Comparison of ENCODE assay signal across 17 cellular contexts in the genomic region with DNA sequence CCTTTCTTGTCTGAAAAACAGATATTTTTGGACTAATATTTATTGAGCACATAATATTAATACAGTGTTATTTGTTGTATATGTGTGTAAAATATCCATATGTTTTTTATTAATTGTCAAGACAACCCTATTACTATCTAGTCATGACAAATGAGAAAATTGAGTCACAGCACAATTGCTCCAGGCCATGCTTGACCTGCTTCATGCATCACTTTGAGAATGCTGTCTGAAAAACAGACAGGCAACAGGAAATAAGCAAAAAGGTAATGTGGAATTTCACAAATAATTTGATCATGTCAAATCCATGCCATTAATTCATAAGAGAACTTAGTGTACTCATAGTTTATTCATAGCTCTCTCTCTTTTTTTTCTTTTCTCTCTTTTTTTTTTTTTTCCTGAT.
DNase-seq lines count a peak whose midpoint lies in the region; ATAC-seq and TF ChIP-seq lines count a peak whose summit lies in the region.
"Had no signal": no experiment of that assay in that cellular context is flagged by ENCODE, and none has a peak within 500 bp of the region (broad histone marks: within the 10 kb centered on the region; RNA-seq: fewer than 3 reads in every experiment).

No MANE protein-coding gene starts in this region.

- intact Hi-C loops in mammary epithelial cell (cut with micrococcal nuclease), result no loop called here
- intact Hi-C loops in breast epithelium (cut with DNase I; ENCODE audit: low total_unique reads), result no loop called here

- no peaks in the 10 kb centered on the region for H3K4me1 ChIP-seq in mammary epithelial cell (ENCODE audit: insufficient read depth, low read length)
- no peaks in the 10 kb centered on the region for H3K4me1 ChIP-seq in breast epithelium
- H3K4me1 ChIP-seq in SK-N-SH (ENCODE audit: control insufficient read depth in 1 of 2, insufficient read depth in 2 of 2, low read depth in 1 of 2, low read length in 1 of 2), result peaks cover 0 to 8% of the 10 kb centered on the region in 2 experiments; a peak in 2 of 4 replicates
- no peaks in the 10 kb centered on the region for H3K4me1 ChIP-seq in foreskin keratinocyte

- H3K9me3 ChIP-seq in mammary epithelial cell (replicated peaks; ENCODE audit: insufficient read depth, low read length) (no peaks in the 10 kb centered on the region), breast epithelium (no peaks in the 10 kb centered on the region), SK-N-SH (no peaks in the 10 kb centered on the region)

- no peak for TF ChIP-seq POLR2A in breast epithelium (IDR thresholded peaks at IDR 0.05)

- dilution Hi-C loops in mammary epithelial cell (cut with HindIII; ENCODE audit: low sequenced_read_pairs), result no loop called here

- H3F3A ChIP-seq in SK-N-SH (replicated peaks; ENCODE audit: insufficient read depth), result no peaks in the 10 kb centered on the region

- H3K4me2 ChIP-seq in mammary epithelial cell (ENCODE audit: insufficient read depth, low read depth, low read length) (no peak overlapping the region), SK-N-SH (no peak overlapping the region)

- TF ChIP-seq RAD21 in SK-N-SH (IDR thresholded peaks at IDR 0.05; ENCODE audit: low read length), result peak; percentile 14; the same call in 1 of the 2 replicates

- no peak overlapping the region for H2AFZ ChIP-seq in mammary epithelial cell (ENCODE audit: low read depth, low read length)
- no peak overlapping the region for H2AFZ ChIP-seq in SK-N-SH (ENCODE audit: low read depth)

- no peaks in the 10 kb centered on the region for H3K36me3 ChIP-seq in mammary epithelial cell (ENCODE audit: insufficient read depth, low read length)
- H3K36me3 ChIP-seq in breast epithelium, result no peaks in the 10 kb centered on the region
- H3K36me3 ChIP-seq in SK-N-SH (replicated peaks in 1 of 2; ENCODE audit: control insufficient read depth in 1 of 2, insufficient read depth in 2 of 2, low read length in 1 of 2), result no peaks in the 10 kb centered on the region

- H3K27ac ChIP-seq in mammary epithelial cell (ENCODE audit: insufficient read depth, low read depth, low read length), result peak overlapping the region; percentile 57
- no peak overlapping the region for H3K27ac ChIP-seq in breast epithelium
- peak overlapping the region in 1 of 2 experiments; percentile 89; a peak in 2 of 4 replicates for H3K27ac ChIP-seq in SK-N-SH (ENCODE audit: low read depth in 2 of 2, low read length in 1 of 2)
- H3K27ac ChIP-seq in foreskin keratinocyte, result no peak overlapping the region
- H3K27ac ChIP-seq: SK-N-MC had no signal

- no peak overlapping the region for H3K4me3 ChIP-seq in mammary epithelial cell (replicated peaks in 1 of 3; ENCODE audit: insufficient read depth in 1 of 3, low read depth in 2 of 3, low read length in 3 of 3)
- no peak overlapping the region for H3K4me3 ChIP-seq in breast epithelium
- no peak overlapping the region for H3K4me3 ChIP-seq in SK-N-SH (ENCODE audit: low read depth in 2 of 2, low read length in 1 of 2)
- H3K4me3 ChIP-seq: SK-N-MC had no signal

- H3K9ac ChIP-seq in mammary epithelial cell (ENCODE audit: insufficient read depth, low read length) (no peak overlapping the region), SK-N-SH (no peak overlapping the region)

- CTCF ChIA-PET in mammary epithelial cell (lab: Charles Lee; ENCODE audit: low non-redundant PET) (interaction anchor here (0.6 kb wide), 1 partner anchor 470 kb away, joined by 4 read pairs; no protein-coding TSS in a partner anchor), SK-N-SH (lab: Yijun Ruan, JAX) (interaction anchor here (0.7 to 1.2 kb wide), 4 partner anchors 7 to 484 kb away, joined by 3 to 4 read pairs (median 4); no protein-coding TSS in a partner anchor)

- H3K79me2 ChIP-seq in mammary epithelial cell (ENCODE audit: insufficient read depth, low read length) (no peaks in the 10 kb centered on the region), SK-N-SH (ENCODE audit: insufficient read depth) (no peaks in the 10 kb centered on the region)

- peak; percentile 53 for DNase-seq in mammary epithelial cell
- DNase-seq in breast epithelium (ENCODE audit: low spot score in 2 of 2), result no peak
- peak; percentile 23 for DNase-seq in SK-N-SH
- DNase-seq in foreskin keratinocyte, result peak; percentile 21 to 63
- DNase-seq in activated gamma-delta T cell (lab: John Stamatoyannopoulos, UW), result no peak
- no peak for DNase-seq in ecto neural progenitor cell (ENCODE audit: low spot score)
- DNase-seq: 8988T; CD4-positive, CD25-positive, alpha-beta regulatory T cell; COR-L47; H7; NCI-H1092 treated with DMSO at 0.1 percent for 48 hours; NCI-H146; NCI-H748 treated with DMSO at 0.1 percent for 48 hours; SHP77 had no signal

- in situ Hi-C loops in mammary epithelial cell (cut with MboI; ENCODE audit: low sequenced_read_pairs in 2 of 2), result loop anchor here (25.0 kb wide), 2 partner anchors 279 to 454 kb away; no protein-coding TSS in a partner anchor

- POLR2A ChIA-PET in SK-N-SH (lab: Yijun Ruan, JAX), result interaction anchor here (0.6 to 0.7 kb wide), 2 partner anchors 84 to 1904 kb away, joined by 3 read pairs; no protein-coding TSS in a partner anchor

- TF ChIP-seq CTCF in mammary epithelial cell (conservative IDR thresholded peaks at IDR 0.05 in 1 of 2, IDR thresholded peaks at IDR 0.05 in 1 of 2; ENCODE audit: extremely low read depth in 1 of 2, insufficient read depth in 1 of 2, low read depth in 1 of 2, low read length in 2 of 2) (no peak), breast epithelium (IDR thresholded peaks at IDR 0.05) (no peak), SK-N-SH (IDR thresholded peaks at IDR 0.05) (no peak), foreskin keratinocyte (conservative IDR thresholded peaks at IDR 0.05) (no peak)

- ATAC-seq in foreskin keratinocyte (peak; percentile 57), HG03457 (IDR thresholded peaks at IDR 0.05; ENCODE audit: unreplicated experiment) (no peak), GM19467 (IDR thresholded peaks at IDR 0.05; ENCODE audit: unreplicated experiment) (no peak)

- peaks cover 3% of the 10 kb centered on the region for H3K27me3 ChIP-seq in mammary epithelial cell (ENCODE audit: insufficient read depth, low read length)
- H3K27me3 ChIP-seq in breast epithelium, result no peaks in the 10 kb centered on the region
- no peaks in the 10 kb centered on the region for H3K27me3 ChIP-seq in SK-N-SH (ENCODE audit: insufficient read depth)
- no peaks in the 10 kb centered on the region for H3K27me3 ChIP-seq in foreskin keratinocyte

- BruUV-seq in mammary epithelial cell (replicated peaks; lab: Mats Ljungman, UMichigan), result TSS peak; percentile 42

- no peaks in the 10 kb centered on the region for H3K9me2 ChIP-seq in SK-N-SH

- H4K20me1 ChIP-seq in mammary epithelial cell (ENCODE audit: insufficient read depth, low read length) (no peaks in the 10 kb centered on the region), SK-N-SH (ENCODE audit: insufficient read depth) (no peaks in the 10 kb centered on the region)

- TF ChIP-seq EP300 in SK-N-SH (IDR thresholded peaks at IDR 0.05; ENCODE audit: borderline replicate concordance in 1 of 2, low read depth in 1 of 2, low read length in 1 of 2), result peak in 1 of 2 experiments; percentile 97; a peak in 2 of 4 replicates

TF ChIP-seq in SK-N-SH, 30 proteins besides CTCF, POLR2A, EP300 and RAD21:
- 0 out of 2 replicates have a peak, but pooled peaks have one; percentile 17 for TF ChIP-seq GATA2 (CRISPR knock-in tag; IDR thresholded peaks at IDR 0.05)
- TF ChIP-seq MXI1 (IDR thresholded peaks at IDR 0.05; ENCODE audit: low read depth, low read length), result no peak
- TF ChIP-seq FOXM1 (IDR thresholded peaks at IDR 0.05; ENCODE audit: low read depth), result no peak
- TF ChIP-seq RCOR1 (IDR thresholded peaks at IDR 0.05; ENCODE audit: low read length), result peak; percentile 80
- TF ChIP-seq TCF12 (IDR thresholded peaks at IDR 0.05), result peak; percentile 39; the same call in 1 of the 2 replicates
- peak; percentile 46 for TF ChIP-seq CHD2 (IDR thresholded peaks at IDR 0.05; ENCODE audit: low read length, partially characterized antibody)
- no peak for TF ChIP-seq GABPA (IDR thresholded peaks at IDR 0.05; ENCODE audit: low read depth)
- TF ChIP-seq, protein P1, sequence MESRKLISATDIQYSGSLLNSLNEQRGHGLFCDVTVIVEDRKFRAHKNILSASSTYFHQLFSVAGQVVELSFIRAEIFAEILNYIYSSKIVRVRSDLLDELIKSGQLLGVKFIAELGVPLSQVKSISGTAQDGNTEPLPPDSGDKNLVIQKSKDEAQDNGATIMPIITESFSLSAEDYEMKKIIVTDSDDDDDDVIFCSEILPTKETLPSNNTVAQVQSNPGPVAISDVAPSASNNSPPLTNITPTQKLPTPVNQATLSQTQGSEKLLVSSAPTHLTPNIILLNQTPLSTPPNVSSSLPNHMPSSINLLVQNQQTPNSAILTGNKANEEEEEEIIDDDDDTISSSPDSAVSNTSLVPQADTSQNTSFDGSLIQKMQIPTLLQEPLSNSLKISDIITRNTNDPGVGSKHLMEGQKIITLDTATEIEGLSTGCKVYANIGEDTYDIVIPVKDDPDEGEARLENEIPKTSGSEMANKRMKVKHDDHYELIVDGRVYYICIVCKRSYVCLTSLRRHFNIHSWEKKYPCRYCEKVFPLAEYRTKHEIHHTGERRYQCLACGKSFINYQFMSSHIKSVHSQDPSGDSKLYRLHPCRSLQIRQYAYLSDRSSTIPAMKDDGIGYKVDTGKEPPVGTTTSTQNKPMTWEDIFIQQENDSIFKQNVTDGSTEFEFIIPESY (IDR thresholded peaks at IDR 0.05; ENCODE audit: borderline replicate concordance, low read depth), result no peak
- TF ChIP-seq SMC3 (IDR thresholded peaks at IDR 0.05; ENCODE audit: low read depth, low read length), result no peak
- no peak for TF ChIP-seq ELF1 (IDR thresholded peaks at IDR 0.05)

Comparison
In these comparisons a context has a peak if more than half of its experiments do, and no peak if none do; other contexts are left out.
1. DNase-seq: peak in mammary epithelial cell (single experiment), SK-N-SH (single experiment) and foreskin keratinocyte (2 of 2); none in breast epithelium (0 of 2), activated gamma-delta T cell (single experiment) and ecto neural progenitor cell (single experiment).